In genomic region chr1:20383631-20384030, GRCh38 we compare ENCODE assay signal across 23 cellular contexts.
"Had no signal": no experiment of that assay in that cellular context is flagged by ENCODE, and none has a peak within 500 bp of the region (broad histone marks: within the 10 kb centered on the region; RNA-seq: fewer than 3 reads in every experiment).

No MANE protein-coding gene starts in this region.

- H3K36me3 ChIP-seq: breast epithelium had no signal

- H3K4me1 ChIP-seq: breast epithelium had no signal

- H3K27ac ChIP-seq: breast epithelium had no signal

- DNase-seq: activated CD4-positive, alpha-beta T cell treated with anti-CD3 and anti-CD28 coated beads, Interleukin-2, amount 10 ng/mL, durations not matched to agents 7 days and 5 days; activated CD4-positive, CD25-positive, alpha-beta regulatory T cell; activated CD8-positive, alpha-beta memory T cell treated with anti-CD3 and anti-CD28 coated beads for 24 hours; activated naive CD4-positive, alpha-beta T cell; activated T-cell treated with anti-CD3 and anti-CD28 coated beads, Interleukin-2, amount 50 U/mL, for 48 hours; aorta; central memory CD4-positive, alpha-beta T cell; KG1; NCI-H1105; NCI-H146; NCI-H187 treated with DMSO at 0.1 percent for 48 hours; NCI-H2081 treated with DMSO at 0.1 percent for 48 hours; NCI-H510A treated with DMSO at 0.1 percent for 48 hours; SIG-M5; T-cell; T-helper 2 cell; T1000 had no signal

- H3K36me3 Mint-ChIP-seq: activated CD4-positive, alpha-beta memory T cell treated with anti-CD3 and anti-CD28 coated beads for 36 hours; activated naive CD4-positive, alpha-beta T cell treated with anti-CD3 and anti-CD28 coated beads, Interleukin-2, amount 50 U/mL, for 24 hours; T-cell had no signal

- H3K9me3 ChIP-seq: breast epithelium had no signal

- H3K4me3 Mint-ChIP-seq: activated CD4-positive, alpha-beta memory T cell treated with anti-CD3 and anti-CD28 coated beads for 36 hours; activated CD4-positive, alpha-beta T cell treated with anti-CD3 and anti-CD28 coated beads, Interleukin-2, amount 10 ng/mL, durations not matched to agents 7 days and 5 days; activated naive CD4-positive, alpha-beta T cell treated with anti-CD3 and anti-CD28 coated beads, Interleukin-2, amount 50 U/mL, for 24 hours; T-cell had no signal

- H3K27ac Mint-ChIP-seq: activated CD4-positive, alpha-beta memory T cell treated with anti-CD3 and anti-CD28 coated beads for 36 hours; activated CD4-positive, alpha-beta T cell treated with anti-CD3 and anti-CD28 coated beads, Interleukin-2, amount 10 ng/mL, durations not matched to agents 7 days and 5 days; activated naive CD4-positive, alpha-beta T cell treated with anti-CD3 and anti-CD28 coated beads, Interleukin-2, amount 50 U/mL, for 24 hours; activated T-helper 2 cell treated with anti-CD3 and anti-CD28 coated beads, Interferon-gamma antibody, Interleukin-2, Interleukin-4, amounts not matched to agents 10 μg/mL and 5 μg/mL and 100 μg/mL, durations not matched to agents 14 hours and 24 hours and 36 hours; IgD-negative memory B cell; T-cell had no signal

- H3K9me3 Mint-ChIP-seq: activated CD4-positive, alpha-beta memory T cell treated with anti-CD3 and anti-CD28 coated beads for 36 hours; activated CD4-positive, alpha-beta T cell treated with anti-CD3 and anti-CD28 coated beads, Interleukin-2, amount 10 ng/mL, durations not matched to agents 7 days and 5 days; activated naive CD4-positive, alpha-beta T cell treated with anti-CD3 and anti-CD28 coated beads, Interleukin-2, amount 50 U/mL, for 24 hours; activated T-helper 2 cell treated with anti-CD3 and anti-CD28 coated beads, Interferon-gamma antibody, Interleukin-2, Interleukin-4, amounts not matched to agents 10 μg/mL and 5 μg/mL and 100 μg/mL, durations not matched to agents 14 hours and 24 hours and 36 hours; IgD-negative memory B cell had no signal

- FAIRE-seq: TTC549 had no signal

- H3K4me3 ChIP-seq: breast epithelium had no signal

- ATAC-seq: T-cell had no signal

- H3K4me1 Mint-ChIP-seq: activated CD4-positive, alpha-beta T cell treated with anti-CD3 and anti-CD28 coated beads, Interleukin-2, amount 10 ng/mL, durations not matched to agents 7 days and 5 days; activated naive CD4-positive, alpha-beta T cell treated with anti-CD3 and anti-CD28 coated beads, Interleukin-2, amount 50 U/mL, for 24 hours; T-cell had no signal
